In genomic region chr22:45626198-45626651, GRCh38 we compare ENCODE assay signal across 22 cellular contexts. TPM values are rescaled to one million over a fixed set of nuclear protein-coding genes. Genes with fewer than 3 reads are reported as not detected.
DNase-seq lines count a peak whose midpoint lies in the region; ATAC-seq and TF ChIP-seq lines count a peak whose summit lies in the region.
"Had no signal": no experiment of that assay in that cellular context is flagged by ENCODE, and none has a peak within 500 bp of the region (broad histone marks: within the 10 kb centered on the region; RNA-seq: fewer than 3 reads in every experiment).

No MANE protein-coding gene starts in this region.

- no peaks in the 10 kb centered on the region for H3K9me3 Mint-ChIP-seq in activated T-cell treated with anti-CD3 and anti-CD28 coated beads, Interleukin-2, amount 50 U/mL, for 4 hours
- H3K9me3 Mint-ChIP-seq: activated naive CD8-positive, alpha-beta T cell treated with anti-CD3 and anti-CD28 coated beads, Interleukin-2, amount 50 U/mL, for 24 hours; neural crest cell; stimulated activated naive CD8-positive, alpha-beta T cell treated with anti-CD3 and anti-CD28 coated beads, Interleukin-15, amount 100 ng/mL, for 72 hours had no signal

- CTCF ChIA-PET in HEK293 (lab: Yijun Ruan, JAX): interaction anchor here (1.0 kb wide), 1 partner anchor 9 kb away, joined by 3 read pairs; no protein-coding TSS in a partner anchor

- no peak overlapping the region for H3K27ac ChIP-seq in HEK293 (ENCODE audit: extremely low read depth, low read depth, low read length)
- peak overlapping the region; percentile 32 to 67 (median 51) for H3K27ac ChIP-seq in body of pancreas
- H3K27ac ChIP-seq in spleen: no peak overlapping the region
- H3K27ac ChIP-seq: heart left ventricle, KMS-11 had no signal

- ATAC-seq in body of pancreas (peak; percentile 89), left colon (peak; percentile 97)
- ATAC-seq in activated T-cell treated with anti-CD3 and anti-CD28 coated beads, Interleukin-2, amount 50 U/mL, for 4 hours: no peak
- ATAC-seq: activated CD4-positive, alpha-beta T cell treated with anti-CD3 and anti-CD28 coated beads for 36 hours; activated naive CD8-positive, alpha-beta T cell treated with anti-CD3 and anti-CD28 coated beads, Interleukin-2, amount 50 U/mL, for 24 hours; heart left ventricle; stimulated activated naive CD8-positive, alpha-beta T cell treated with anti-CD3 and anti-CD28 coated beads, Interleukin-15, amount 100 ng/mL, for 72 hours had no signal

- TF ChIP-seq CTCF in HEK293 (tag by site-specific recombination; IDR thresholded peaks at IDR 0.05) (no peak), body of pancreas (IDR thresholded peaks at IDR 0.05) (no peak), spleen (IDR thresholded peaks at IDR 0.05 in 8 of 11, conservative IDR thresholded peaks at IDR 0.05 in 3 of 11) (no peak)

- H3K27me3 Mint-ChIP-seq in activated T-cell treated with anti-CD3 and anti-CD28 coated beads, Interleukin-2, amount 50 U/mL, for 4 hours (ENCODE audit: low read depth): peaks cover 31% of the 10 kb centered on the region

- TF ChIP-seq POLR2A in body of pancreas (IDR thresholded peaks at IDR 0.05) (peak in 2 of 3 donors; percentile 23 to 43), spleen (IDR thresholded peaks at IDR 0.05) (no peak)

- H3K4me1 ChIP-seq in HEK293 (ENCODE audit: control insufficient read depth, insufficient read depth, low read length) (no peaks in the 10 kb centered on the region), body of pancreas (peaks cover 21% of the 10 kb centered on the region), spleen (peaks cover 0 to 10% (median 4%) of the 10 kb centered on the region in 6 donors)

- H3K27me3 ChIP-seq in body of pancreas (no peaks in the 10 kb centered on the region), spleen (replicated peaks in 1 of 7) (peaks cover 0 to 63% (median 9%) of the 10 kb centered on the region in 7 donors)

- H3K36me3 Mint-ChIP-seq in activated T-cell treated with anti-CD3 and anti-CD28 coated beads, Interleukin-2, amount 50 U/mL, for 4 hours (ENCODE audit: insufficient read depth): no peaks in the 10 kb centered on the region

- H3K36me3 ChIP-seq in HEK293 (ENCODE audit: control insufficient read depth in 2 of 2, insufficient read depth in 1 of 2, low read length in 2 of 2) (no peaks in the 10 kb centered on the region), body of pancreas (replicated peaks in 1 of 2; ENCODE audit: insufficient read depth in 1 of 2, low read depth in 2 of 2) (no peaks in the 10 kb centered on the region), spleen (no peaks in the 10 kb centered on the region)
- H3K36me3 ChIP-seq: HAP-1, heart left ventricle had no signal

- 36 to 39% methylated on average over 20 to 22 of the region's 22 CpGs for WGBS in body of pancreas, 2 donors
- 74 to 80% (median 76%) methylated on average over 16 to 22 of the region's 22 CpGs for WGBS in spleen, 5 donors

- intact Hi-C loops in body of pancreas (cut with DNase I): no loop called here
- intact Hi-C loops in left colon (cut with DNase I, micrococcal nuclease): no loop called here
- intact Hi-C loops in spleen (cut with DNase I; ENCODE audit: low total_unique reads): no loop called here

- H3K4me3 ChIP-seq in HEK293 (ENCODE audit: low read depth, low read length): no peak overlapping the region
- no peak overlapping the region for H3K4me3 ChIP-seq in body of pancreas
- no peak overlapping the region for H3K4me3 ChIP-seq in spleen
- H3K4me3 ChIP-seq: HAP-1, heart left ventricle had no signal

- POLR2A ChIA-PET in HEK293 (lab: Yijun Ruan, JAX): no interaction called here

- no peaks in the 10 kb centered on the region for H3K9me3 ChIP-seq in HEK293 (ENCODE audit: control insufficient read depth, insufficient read depth, low read depth, low read length)
- no peaks in the 10 kb centered on the region for H3K9me3 ChIP-seq in body of pancreas
- H3K9me3 ChIP-seq in spleen: no peaks in the 10 kb centered on the region
- H3K9me3 ChIP-seq: HAP-1, heart left ventricle had no signal

- H3K4me1 Mint-ChIP-seq in activated T-cell treated with anti-CD3 and anti-CD28 coated beads, Interleukin-2, amount 50 U/mL, for 4 hours (ENCODE audit: low read depth): no peaks in the 10 kb centered on the region
- H3K4me1 Mint-ChIP-seq: activated CD4-positive, alpha-beta T cell treated with anti-CD3 and anti-CD28 coated beads for 36 hours; activated naive CD8-positive, alpha-beta T cell treated with anti-CD3 and anti-CD28 coated beads, Interleukin-2, amount 50 U/mL, for 24 hours; B cell; stimulated activated naive CD8-positive, alpha-beta T cell treated with anti-CD3 and anti-CD28 coated beads, Interleukin-15, amount 100 ng/mL, for 72 hours had no signal

- H3K4me3 Mint-ChIP-seq in activated T-cell treated with anti-CD3 and anti-CD28 coated beads, Interleukin-2, amount 50 U/mL, for 4 hours: no peak overlapping the region
- H3K4me3 Mint-ChIP-seq: activated CD4-positive, alpha-beta T cell treated with anti-CD3 and anti-CD28 coated beads for 36 hours; activated naive CD8-positive, alpha-beta T cell treated with anti-CD3 and anti-CD28 coated beads, Interleukin-2, amount 50 U/mL, for 24 hours; B cell; neural crest cell; stimulated activated naive CD8-positive, alpha-beta T cell treated with anti-CD3 and anti-CD28 coated beads, Interleukin-15, amount 100 ng/mL, for 72 hours had no signal

- DNase-seq in body of pancreas: peak; percentile 63 to 82 (median 72)
- DNase-seq in left colon: peak; percentile 85 to 88
- DNase-seq in spleen: peak; percentile 39
- no peak for DNase-seq in iPS-NIHi7 (ENCODE audit: extremely low spot score)
- DNase-seq in putamen (ENCODE audit: low spot score): no peak
- DNase-seq in inferior parietal cortex (ENCODE audit: extremely low spot score): no peak
- no peak for DNase-seq in activated T-cell treated with anti-CD3 and anti-CD28 coated beads, Interleukin-2, amount 50 U/mL, for 4 hours
- DNase-seq: activated CD4-positive, alpha-beta T cell treated with anti-CD3 and anti-CD28 coated beads for 36 hours; activated naive CD8-positive, alpha-beta T cell treated with anti-CD3 and anti-CD28 coated beads, Interleukin-2, amount 50 U/mL, for 24 hours; activated T-cell treated with anti-CD3 and anti-CD28 coated beads for 4 hours; cerebellar nuclear complex; DMS79; erythroblast; heart left ventricle; NCI-H146; NCI-H82; stimulated activated naive CD8-positive, alpha-beta T cell treated with anti-CD3 and anti-CD28 coated beads, Interleukin-15, amount 100 ng/mL, for 72 hours had no signal

TF ChIP-seq in HEK293, 187 proteins besides CTCF, POLR2A, EP300 and RAD21:
- TF ChIP-seq ZEB2 (tag by site-specific recombination; IDR thresholded peaks at IDR 0.05) (no peak), ZNF132 (tag by site-specific recombination; IDR thresholded peaks at IDR 0.05; ENCODE audit: borderline replicate concordance) (no peak), ZNF280D (tag by site-specific recombination; IDR thresholded peaks at IDR 0.05) (no peak), KLF17 (tag by site-specific recombination; IDR thresholded peaks at IDR 0.05) (no peak), KLF1 (tag by site-specific recombination; IDR thresholded peaks at IDR 0.05) (0 out of 2 replicates have a peak, but pooled peaks have one; percentile 25)
TF ChIP-seq in HEK293: peak in this region for 1.

RNA-seq across cellular contexts. Expression of gene ATXN10, which starts 45.4 kb away (rescaled TPM):
- total RNA-seq in body of pancreas (10 to 100 TPM; 61.6 to 69.8 TPM), left colon (10 to 100 TPM; 65.6 to 69.9 TPM), spleen (100 to 1,000 TPM in 2 of 7 donors, 10 to 100 TPM in 5; 79.1 to 119 (median 87.4) TPM)
- 10 to 100 TPM; 46.1 to 59.4 (median 57.6) TPM for polyA plus RNA-seq in spleen
- total RNA-seq in activated T-cell treated with anti-CD3 and anti-CD28 coated beads, Interleukin-2, amount 50 U/mL, for 4 hours: 10 to 100 TPM; 88.1 to 97.9 (median 90.5) TPM

Comparison
In these comparisons a context has a peak if more than half of its experiments do, and no peak if none do; other contexts are left out.
1. H3K27ac ChIP-seq: peak in body of pancreas (4 of 4); none in HEK293 (single experiment) and spleen (0 of 8).
2. ATAC-seq: peak in body of pancreas (single experiment) and left colon (single experiment); none in activated T-cell treated with anti-CD3 and anti-CD28 coated beads, Interleukin-2, amount 50 U/mL, for 4 hours (0 of 2).
3. DNase-seq: peak in body of pancreas (4 of 4), left colon (2 of 2) and spleen (single experiment); none in iPS-NIHi7 (single experiment), putamen (single experiment), inferior parietal cortex (single experiment) and activated T-cell treated with anti-CD3 and anti-CD28 coated beads, Interleukin-2, amount 50 U/mL, for 4 hours (single experiment).
4. POLR2A ChIP-seq: peak in body of pancreas (2 of 3); none in spleen (0 of 3).